In the genomic region with DNA sequence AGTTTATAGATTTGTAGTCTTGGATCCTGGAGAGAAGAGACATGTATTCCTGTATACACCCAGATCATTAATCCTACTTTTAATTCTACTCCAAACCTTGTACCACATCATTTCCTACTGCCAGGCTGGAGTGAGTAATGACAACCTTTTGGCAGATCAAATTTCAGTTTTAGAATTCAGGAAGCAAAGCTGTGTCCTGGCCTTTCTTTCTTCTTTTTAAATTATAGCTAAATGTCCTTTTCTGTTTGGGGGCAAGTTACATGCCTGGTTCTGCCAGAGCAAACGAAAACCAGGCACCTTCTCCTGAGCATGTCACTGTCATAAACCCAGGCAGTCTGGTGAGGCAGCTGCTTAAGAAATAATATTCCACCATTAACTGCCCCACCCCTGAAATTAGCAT, we compare ENCODE assay signal across 17 cellular contexts. TPM values are rescaled to one million over a fixed set of nuclear protein-coding genes. Genes with fewer than 3 reads are reported as not detected.
DNase-seq lines count a peak whose midpoint lies in the region; ATAC-seq and TF ChIP-seq lines count a peak whose summit lies in the region.
"Had no signal": no experiment of that assay in that cellular context is flagged by ENCODE, and none has a peak within 500 bp of the region (broad histone marks: within the 10 kb centered on the region; RNA-seq: fewer than 3 reads in every experiment).

No MANE protein-coding gene starts in this region.

- 18% methylated on average over 1 of the region's 1 CpG for WGBS in hepatocyte (ENCODE audit: low lambda C conversion rate, missing lambda C conversion rate)
- 15% methylated on average over 1 of the region's 1 CpG for WGBS in smooth muscle cell (ENCODE audit: low lambda C conversion rate)

- H3K79me2 ChIP-seq in PC-3 (ENCODE audit: low read length) (peaks cover 77% of the 10 kb centered on the region), hepatocyte (peaks cover 46% of the 10 kb centered on the region), smooth muscle cell (ENCODE audit: low read depth) (peaks cover 59% of the 10 kb centered on the region)

- H3K4me2 ChIP-seq in PC-3 (ENCODE audit: low read length) (peak overlapping the region; percentile 50), hepatocyte (no peak overlapping the region), smooth muscle cell (peak overlapping the region; percentile 67)

- peak overlapping the region; percentile 3; the same call in 1 of the 2 replicates for H3K4me3 ChIP-seq in PC-3 (ENCODE audit: low read length)
- H3K4me3 ChIP-seq in hepatocyte = no peak overlapping the region
- H3K4me3 ChIP-seq in smooth muscle cell = no peak overlapping the region

- H3K9ac ChIP-seq in PC-3 (ENCODE audit: low read length) (no peak overlapping the region), smooth muscle cell (ENCODE audit: low read depth) (peak overlapping the region; percentile 35)

- peak; percentile 62 for ATAC-seq in PC-3
- ATAC-seq: activated CD4-positive, alpha-beta T cell treated with anti-CD3 and anti-CD28 coated beads for 36 hours; activated naive CD4-positive, alpha-beta T cell treated with anti-CD3 and anti-CD28 coated beads, Interleukin-2, amount 50 U/mL, for 72 hours; CD8-positive, alpha-beta T cell; sciatic nerve; stimulated activated naive B cell treated with anti-CD40 and anti-IgM and Interleukin-4, amounts not matched to agents 10 μg/mL and 1 μg/mL and 100 μg/mL, for 72 hours had no signal

- no peak for TF ChIP-seq CTCF in PC-3 (conservative IDR thresholded peaks at IDR 0.05; ENCODE audit: low read depth, low read length)
- no peak for TF ChIP-seq CTCF in hepatocyte (IDR thresholded peaks at IDR 0.05; ENCODE audit: poor library complexity)
- no peak for TF ChIP-seq CTCF in smooth muscle cell (IDR thresholded peaks at IDR 0.05; ENCODE audit: borderline replicate concordance, insufficient read depth, poor library complexity, severe bottlenecking)

- H3K9me3 ChIP-seq in PC-3 (ENCODE audit: low read length) (no peaks in the 10 kb centered on the region), hepatocyte (ENCODE audit: low read depth) (no peaks in the 10 kb centered on the region), smooth muscle cell (replicated peaks; ENCODE audit: low read depth) (no peaks in the 10 kb centered on the region)

- H3K36me3 ChIP-seq in PC-3 (ENCODE audit: low read depth, low read length) (peaks cover 6% of the 10 kb centered on the region; the same call in 1 of the 2 replicates), hepatocyte (replicated peaks; ENCODE audit: insufficient read depth, low read depth) (no peaks in the 10 kb centered on the region), smooth muscle cell (ENCODE audit: low read depth) (no peaks in the 10 kb centered on the region)

- H3K27me3 ChIP-seq in PC-3 (ENCODE audit: low read length) (no peaks in the 10 kb centered on the region), hepatocyte (no peaks in the 10 kb centered on the region), smooth muscle cell (ENCODE audit: low read depth) (no peaks in the 10 kb centered on the region)

- POLR2A ChIA-PET in PC-3 (lab: Charles Lee; ENCODE audit: unreplicated experiment) = interaction anchor here (0.6 to 1.0 kb wide), 4 partner anchors 18 to 52 kb away, joined by 3 to 5 read pairs (median 4); no protein-coding TSS in a partner anchor

- H3K9me2 ChIP-seq in PC-3 (replicated peaks; ENCODE audit: low read length) (no peaks in the 10 kb centered on the region), hepatocyte (replicated peaks; ENCODE audit: insufficient read depth) (no peaks in the 10 kb centered on the region)

- H2AFZ ChIP-seq in PC-3 (ENCODE audit: low read length) = no peak overlapping the region
- H2AFZ ChIP-seq in hepatocyte = no peak overlapping the region
- H2AFZ ChIP-seq in smooth muscle cell (ENCODE audit: low read depth) = no peak overlapping the region

- peak in 2 of 3 experiments; percentile 36 to 45 for DNase-seq in NCI-H1417 (lab: John Stamatoyannopoulos, UW)
- DNase-seq in NCI-H1417 treated with DMSO at 0.1 percent for 48 hours (lab: John Stamatoyannopoulos, UW) = no peak
- DNase-seq in PC-3 = peak; percentile 85
- DNase-seq in hepatocyte (ENCODE audit: low spot score) = no peak
- no peak for DNase-seq in smooth muscle cell (lab: John Stamatoyannopoulos, UW; ENCODE audit: unreplicated experiment)
- no peak for DNase-seq in hippocampal formation (lab: John Stamatoyannopoulos, UW)
- no peak for DNase-seq in caudate nucleus (lab: John Stamatoyannopoulos, UW)
- no peak for DNase-seq in kidney glomerular epithelial cell (lab: John Stamatoyannopoulos, UW)
- DNase-seq: activated CD4-positive, alpha-beta T cell treated with anti-CD3 and anti-CD28 coated beads for 36 hours; CD8-positive, alpha-beta T cell; GDM1; NCI-H1092; NCI-H510A treated with DMSO at 0.1 percent for 48 hours; stimulated activated naive B cell treated with anti-CD40 and anti-IgM and Interleukin-4, amounts not matched to agents 10 μg/mL and 1 μg/mL and 100 μg/mL, for 72 hours had no signal

- H3F3A ChIP-seq in PC-3 (ENCODE audit: low read length, unreplicated experiment) (peaks cover 11% of the 10 kb centered on the region), smooth muscle cell (ENCODE audit: low read depth) (peaks cover 51% of the 10 kb centered on the region)

- intact Hi-C loops in PC-3 (cut with micrococcal nuclease) = loop anchor here (2.0 to 5.0 kb wide), 2 partner anchors 33 to 39 kb away; a partner anchor contains a TSS

- H3K4me1 ChIP-seq in PC-3 (ENCODE audit: insufficient read depth, low read length) = peaks cover 52% of the 10 kb centered on the region
- no peaks in the 10 kb centered on the region for H3K4me1 ChIP-seq in hepatocyte (ENCODE audit: insufficient read depth)
- peaks cover 8% of the 10 kb centered on the region for H3K4me1 ChIP-seq in smooth muscle cell (ENCODE audit: low read depth)

- H3K27ac ChIP-seq in PC-3 (ENCODE audit: low read length) (peak overlapping the region; percentile 13; the same call in 1 of the 2 replicates), hepatocyte (peak overlapping the region; percentile 63), smooth muscle cell (ENCODE audit: low read depth) (peak overlapping the region; percentile 97), caudate nucleus (ENCODE audit: low read depth, low read length) (no peak overlapping the region)
- H3K27ac ChIP-seq: RWPE1 had no signal

- BruUV-seq in PC-3 (replicated peaks; lab: Mats Ljungman, UMichigan) = no TSS peak

- H4K20me1 ChIP-seq in PC-3 (ENCODE audit: low read length) = no peaks in the 10 kb centered on the region
- no peaks in the 10 kb centered on the region for H4K20me1 ChIP-seq in hepatocyte (ENCODE audit: insufficient read depth, poor library complexity, severe bottlenecking)
- no peaks in the 10 kb centered on the region for H4K20me1 ChIP-seq in smooth muscle cell (ENCODE audit: low read depth)

- CTCF ChIA-PET in PC-3 (lab: Charles Lee) = interaction anchor here (0.6 kb wide), 1 partner anchor 59 kb away, joined by 4 read pairs; no protein-coding TSS in a partner anchor

RNA-seq across cellular contexts. Expression of a gene that starts 33.0 kb away (rescaled TPM):
- total RNA-seq in PC-3 (2014; rRNA removed) (42.9 and 45.2 TPM in 2 replicates), hepatocyte (15.7 and 17.9 TPM in 2 replicates), smooth muscle cell (36.7 and 52.3 TPM in 2 replicates)
- polyA plus RNA-seq in hepatocyte (10.5 and 11.7 TPM in 2 replicates), smooth muscle cell (9.2 and 17.6 TPM in 2 replicates)

Comparison
In these comparisons a context has a peak if more than half of its experiments do, and no peak if none do; other contexts are left out.
1. DNase-seq: peak in NCI-H1417 (2 of 3) and PC-3 (single experiment); none in NCI-H1417 treated with DMSO at 0.1 percent for 48 hours (single experiment), hepatocyte (single experiment), smooth muscle cell (single experiment), hippocampal formation (0 of 2), caudate nucleus (0 of 61) and kidney glomerular epithelial cell (single experiment).